8 cellular contexts compared by ENCODE assay signal in the genomic region with DNA sequence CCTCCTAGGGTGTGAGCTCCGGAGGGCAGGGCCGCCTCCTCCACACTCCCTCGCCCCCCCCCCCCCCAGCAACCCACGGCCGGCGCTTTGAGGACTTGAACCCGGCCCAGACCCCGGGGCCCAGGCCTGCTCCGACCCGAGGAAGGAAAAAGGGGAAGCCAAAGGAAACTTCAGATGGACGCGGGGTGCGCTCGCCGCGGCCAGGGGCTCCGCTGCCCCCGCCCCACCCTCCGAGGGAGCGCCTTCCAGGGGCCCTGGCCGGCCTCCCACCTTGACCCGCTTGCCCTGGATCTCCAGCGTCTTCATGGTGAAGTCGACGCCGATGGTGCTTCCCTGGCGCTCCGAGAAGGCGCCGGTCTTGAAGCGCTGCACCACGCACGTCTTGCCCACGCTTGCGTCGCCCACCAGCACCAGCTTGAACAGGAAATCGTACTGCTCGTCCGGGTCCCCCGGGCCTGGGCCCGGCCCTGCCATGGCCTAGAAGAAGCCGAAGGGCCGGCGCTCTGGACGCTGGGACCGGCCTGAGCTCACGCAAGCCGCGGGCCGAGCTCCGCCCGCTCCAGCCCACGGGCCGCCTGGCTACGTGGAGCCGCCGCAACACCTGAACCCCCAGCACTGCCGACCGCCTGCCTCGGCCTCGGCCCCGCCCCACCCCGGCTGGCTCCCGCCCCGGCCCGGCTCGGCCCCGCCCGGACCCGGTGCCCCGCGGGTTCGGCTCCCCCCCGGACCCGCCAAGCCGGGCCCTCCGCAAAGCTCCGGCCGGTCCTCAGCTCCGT. TPM values are rescaled to one million over a fixed set of nuclear protein-coding genes. Genes with fewer than 3 reads are reported as not detected.
DNase-seq lines count a peak whose midpoint lies in the region; ATAC-seq, FAIRE-seq and TF ChIP-seq lines count a peak whose summit lies in the region.

No MANE protein-coding gene starts in this region.

- peak; percentile 53 for ATAC-seq in gastroesophageal sphincter
- ATAC-seq in GM19351 (IDR thresholded peaks at IDR 0.05; ENCODE audit: unreplicated experiment), result no peak

- H3K36me3 ChIP-seq in Karpas-422 (ENCODE audit: insufficient read depth, low read length) (no peaks in the 10 kb centered on the region), gastroesophageal sphincter (peaks cover 0 to 13% of the 10 kb centered on the region in 2 donors)

- no peaks in the 10 kb centered on the region for H3K79me2 ChIP-seq in Karpas-422 (ENCODE audit: low read length)

- peak overlapping the region; percentile 51 for H3K9ac ChIP-seq in Karpas-422 (ENCODE audit: low read length)

- H3K4me3 ChIP-seq in Karpas-422 (ENCODE audit: low read length) (peak overlapping the region; percentile 65), gastroesophageal sphincter (peak overlapping the region; percentile 71 to 94)

- no peak for FAIRE-seq in HTR-8/SVneo (lab: Jason Lieb, UNC)

- peaks cover 6% of the 10 kb centered on the region for H3K36me3 Mint-ChIP-seq in progenitor cell of endocrine pancreas (ENCODE audit: insufficient read depth)

- no peak overlapping the region for H2AFZ ChIP-seq in Karpas-422 (ENCODE audit: low read length)

- H3K9me3 ChIP-seq in Karpas-422 (ENCODE audit: low read length) (no peaks in the 10 kb centered on the region), gastroesophageal sphincter (no peaks in the 10 kb centered on the region)

- H3K27me3 ChIP-seq in Karpas-422 (ENCODE audit: low read length) (no peaks in the 10 kb centered on the region), gastroesophageal sphincter (no peaks in the 10 kb centered on the region)

- no peaks in the 10 kb centered on the region for H3K9me2 ChIP-seq in Karpas-422 (replicated peaks; ENCODE audit: insufficient read depth, low read length)

- no CpG with 5 or more reads among the region's 80 CpGs for WGBS in gastroesophageal sphincter (ENCODE audit: low coverage in 1 of 2), 2 donors

- TF ChIP-seq EP300 in gastroesophageal sphincter (IDR thresholded peaks at IDR 0.05), result no peak

- TF ChIP-seq POLR2A in gastroesophageal sphincter (IDR thresholded peaks at IDR 0.05), result peak; percentile 30 to 40

- peak overlapping the region; percentile 87 for H3K4me2 ChIP-seq in Karpas-422 (ENCODE audit: low read depth, low read length, poor library complexity, severe bottlenecking)

- H3K27me3 Mint-ChIP-seq in progenitor cell of endocrine pancreas, result no peaks in the 10 kb centered on the region

- peak overlapping the region; percentile 96 for H3K27ac Mint-ChIP-seq in progenitor cell of endocrine pancreas

- H3K27ac ChIP-seq in Karpas-422 (ENCODE audit: low read length), result no peak overlapping the region
- peak overlapping the region; percentile 80 to 96 (median 93) for H3K27ac ChIP-seq in gastroesophageal sphincter

- no peaks in the 10 kb centered on the region for H3K9me3 Mint-ChIP-seq in progenitor cell of endocrine pancreas (ENCODE audit: low read depth)

- H3K4me1 ChIP-seq in Karpas-422 (ENCODE audit: low read length) (peaks cover 42% of the 10 kb centered on the region), gastroesophageal sphincter (peaks cover 3 to 48% (median 17%) of the 10 kb centered on the region in 3 donors)

- peak overlapping the region; percentile 88 for H3K4me3 Mint-ChIP-seq in progenitor cell of endocrine pancreas (ENCODE audit: low read depth)

- peak; percentile 44 for DNase-seq in activated T-cell treated with anti-CD3 and anti-CD28 coated beads for 4 hours
- no peak for DNase-seq in activated T-cell treated with anti-CD3 and anti-CD28 coated beads, Interleukin-2, amount 50 U/mL, for 1 hour
- peak; percentile 56 for DNase-seq in Karpas-422
- DNase-seq in activated effector memory CD4-positive, alpha-beta T cell treated with Interleukin-2 at 50 U/mL for 16 hours, result peak; percentile 36
- DNase-seq in progenitor cell of endocrine pancreas (ENCODE audit: low spot score, unreplicated experiment), result peak; percentile 24
- no peak for DNase-seq in HTR-8/SVneo (ENCODE audit: insufficient read length, low spot score)

- no peak for TF ChIP-seq CTCF in gastroesophageal sphincter (IDR thresholded peaks at IDR 0.05)
- no peak for TF ChIP-seq CTCF in progenitor cell of endocrine pancreas (IDR thresholded peaks at IDR 0.05; ENCODE audit: unreplicated experiment)

- peaks cover 50% of the 10 kb centered on the region for H3K4me1 Mint-ChIP-seq in progenitor cell of endocrine pancreas (ENCODE audit: low read depth)

- peaks cover 29% of the 10 kb centered on the region; the same call in 1 of the 2 replicates for H4K20me1 ChIP-seq in Karpas-422 (ENCODE audit: insufficient read depth, low read depth, low read length)

RNA-seq across cellular contexts. Expression of gene RAB43, which starts 0.4 kb away (rescaled TPM):
- total RNA-seq in Karpas-422 (2014; rRNA removed; shearing (Covaris generic); ENCODE audit: low replicate concordance), result 0.72 TPM in 1 of 2 replicates, not detected in the other
- 10 to 100 TPM; 10.3 to 17.9 (median 15.7) TPM for total RNA-seq in gastroesophageal sphincter
- 23.8 and 24.3 TPM in 2 replicates for total RNA-seq in progenitor cell of endocrine pancreas

RNA-seq across cellular contexts. Expression of gene ISY1, which starts 39.7 kb away (rescaled TPM):
- total RNA-seq in Karpas-422 (2014; rRNA removed; shearing (Covaris generic); ENCODE audit: low replicate concordance), result 23.1 and 29.9 TPM in 2 replicates
- total RNA-seq in gastroesophageal sphincter (10 to 100 TPM; 22.6 to 30.4 (median 25.7) TPM), progenitor cell of endocrine pancreas (34.0 and 37.4 TPM in 2 replicates)

Comparison
In these comparisons a context has a peak if more than half of its experiments do, and no peak if none do; other contexts are left out.
1. DNase-seq: peak in activated T-cell treated with anti-CD3 and anti-CD28 coated beads for 4 hours (single experiment), Karpas-422 (single experiment), activated effector memory CD4-positive, alpha-beta T cell treated with Interleukin-2 at 50 U/mL for 16 hours (single experiment) and progenitor cell of endocrine pancreas (single experiment); none in activated T-cell treated with anti-CD3 and anti-CD28 coated beads, Interleukin-2, amount 50 U/mL, for 1 hour (single experiment) and HTR-8/SVneo (single experiment).